In genomic region chr3:48926425-48927392, GRCh38 we compare ENCODE assay signal across 10 cellular contexts. TPM values are rescaled to one million over a fixed set of nuclear protein-coding genes. Genes with fewer than 3 reads are reported as not detected.
DNase-seq lines count a peak whose midpoint lies in the region; ATAC-seq and TF ChIP-seq lines count a peak whose summit lies in the region.
"Had no signal": no experiment of that assay in that cellular context is flagged by ENCODE, and none has a peak within 500 bp of the region (broad histone marks: within the 10 kb centered on the region; RNA-seq: fewer than 3 reads in every experiment).

No MANE protein-coding gene starts in this region.

- H3K4me1 ChIP-seq in transverse colon (peaks cover 24 to 59% (median 34%) of the 10 kb centered on the region in 4 donors), vagina (peaks cover 66% of the 10 kb centered on the region)

- intact Hi-C loops in left colon (cut with DNase I, micrococcal nuclease) (no loop called here), transverse colon (cut with DNase I; ENCODE audit: low total_unique reads) (no loop called here), vagina (cut with DNase I) (no loop called here)

- TF ChIP-seq EP300 in transverse colon (IDR thresholded peaks at IDR 0.05; ENCODE audit: low read depth), result no peak

- peak overlapping the region; percentile 18 for H3K4me3 Mint-ChIP-seq in activated naive CD8-positive, alpha-beta T cell treated with anti-CD3 and anti-CD28 coated beads, Interleukin-2, amount 50 U/mL, for 24 hours

- DNase-seq in stimulated activated naive CD4-positive, alpha-beta T cell treated with Interleukin-2 at 50 U/mL for 16 hours (lab: John Stamatoyannopoulos, UW), result peak; percentile 7
- DNase-seq in stimulated activated naive CD4-positive, alpha-beta T cell (lab: John Stamatoyannopoulos, UW), result no peak
- DNase-seq in activated naive CD8-positive, alpha-beta T cell treated with anti-CD3 and anti-CD28 coated beads, Interleukin-2, amount 50 U/mL, for 24 hours, result no peak
- no peak for DNase-seq in left colon
- DNase-seq in transverse colon, result peak; percentile 11
- no peak for DNase-seq in vagina (ENCODE audit: extremely low spot score in 2 of 2)
- no peak for DNase-seq in NCI-H1436 (lab: John Stamatoyannopoulos, UW)
- DNase-seq: NCI-H1092, occipital lobe had no signal

- in situ Hi-C loops in transverse colon (cut with MboI; ENCODE audit: low pct_ligation_motif_present in 1 of 4, low pct_unique_long_range_greater_than_20kb in 1 of 4, low sequenced_read_pairs in 3 of 4), result no loop called here

- no peak for TF ChIP-seq POLR2A in transverse colon (IDR thresholded peaks at IDR 0.05)
- no peak for TF ChIP-seq POLR2A in vagina (IDR thresholded peaks at IDR 0.05)

- 75 to 76% methylated on average over 10 to 11 of the region's 11 CpGs for WGBS in transverse colon (ENCODE audit: low coverage in 1 of 2), 2 donors

- no peaks in the 10 kb centered on the region for H3K9me3 Mint-ChIP-seq in activated naive CD8-positive, alpha-beta T cell treated with anti-CD3 and anti-CD28 coated beads, Interleukin-2, amount 50 U/mL, for 24 hours

- H3K27ac ChIP-seq in transverse colon (peak overlapping the region in 3 of 4 donors; percentile 21 to 48 (median 37)), vagina (no peak overlapping the region)

- no peaks in the 10 kb centered on the region for H3K27me3 Mint-ChIP-seq in activated naive CD8-positive, alpha-beta T cell treated with anti-CD3 and anti-CD28 coated beads, Interleukin-2, amount 50 U/mL, for 24 hours

- H3K36me3 ChIP-seq in transverse colon (peaks cover 0 to 35% (median 15%) of the 10 kb centered on the region in 4 donors), vagina (peaks cover 0 to 37% of the 10 kb centered on the region in 2 donors)

- H3K36me3 Mint-ChIP-seq in activated naive CD8-positive, alpha-beta T cell treated with anti-CD3 and anti-CD28 coated beads, Interleukin-2, amount 50 U/mL, for 24 hours (ENCODE audit: low read depth), result peaks cover 58% of the 10 kb centered on the region

- H3K27me3 ChIP-seq in transverse colon (no peaks in the 10 kb centered on the region), vagina (no peaks in the 10 kb centered on the region)

- no peak overlapping the region for H3K4me3 ChIP-seq in transverse colon
- H3K4me3 ChIP-seq in vagina, result no peak overlapping the region

- no peak for ATAC-seq in activated naive CD8-positive, alpha-beta T cell treated with anti-CD3 and anti-CD28 coated beads, Interleukin-2, amount 50 U/mL, for 24 hours
- ATAC-seq in left colon (peak; percentile 56), GM18498 (IDR thresholded peaks at IDR 0.05; ENCODE audit: unreplicated experiment) (no peak)

- TF ChIP-seq CTCF in transverse colon (IDR thresholded peaks at IDR 0.05) (no peak), vagina (IDR thresholded peaks at IDR 0.05) (no peak)

- H3K27ac Mint-ChIP-seq in activated naive CD8-positive, alpha-beta T cell treated with anti-CD3 and anti-CD28 coated beads, Interleukin-2, amount 50 U/mL, for 24 hours, result peak overlapping the region; percentile 68

- H3K9me3 ChIP-seq in transverse colon, result no peaks in the 10 kb centered on the region
- no peaks in the 10 kb centered on the region for H3K9me3 ChIP-seq in vagina

- peaks cover 63% of the 10 kb centered on the region for H3K4me1 Mint-ChIP-seq in activated naive CD8-positive, alpha-beta T cell treated with anti-CD3 and anti-CD28 coated beads, Interleukin-2, amount 50 U/mL, for 24 hours

RNA-seq across cellular contexts. Expression of gene ARIH2, which starts 8.1 kb away (rescaled TPM):
- total RNA-seq in left colon (10 to 100 TPM; 72.3 to 82.0 TPM), transverse colon (100 to 1,000 TPM in 3 of 4 donors, 10 to 100 TPM in 1; 82.6 to 269 (median 115) TPM), vagina (59.4 TPM)

RNA-seq across cellular contexts. Expression of gene SLC25A20, which starts 28.0 kb away (rescaled TPM):
- total RNA-seq in left colon, result 10 to 100 TPM; 43.0 to 56.3 TPM
- 10 to 100 TPM in 3 of 4 donors, 1 to 10 TPM in 1; 8.4 to 83.8 (median 31.7) TPM for total RNA-seq in transverse colon
- 24.1 TPM for total RNA-seq in vagina

Comparison
In these comparisons a context has a peak if more than half of its experiments do, and no peak if none do; other contexts are left out.
1. DNase-seq: peak in stimulated activated naive CD4-positive, alpha-beta T cell treated with Interleukin-2 at 50 U/mL for 16 hours (single experiment) and transverse colon (single experiment); none in stimulated activated naive CD4-positive, alpha-beta T cell (0 of 6), activated naive CD8-positive, alpha-beta T cell treated with anti-CD3 and anti-CD28 coated beads, Interleukin-2, amount 50 U/mL, for 24 hours (single experiment), left colon (0 of 2), vagina (0 of 2) and NCI-H1436 (single experiment).